ENCODE assay signal across 6 cellular contexts in the genomic region with DNA sequence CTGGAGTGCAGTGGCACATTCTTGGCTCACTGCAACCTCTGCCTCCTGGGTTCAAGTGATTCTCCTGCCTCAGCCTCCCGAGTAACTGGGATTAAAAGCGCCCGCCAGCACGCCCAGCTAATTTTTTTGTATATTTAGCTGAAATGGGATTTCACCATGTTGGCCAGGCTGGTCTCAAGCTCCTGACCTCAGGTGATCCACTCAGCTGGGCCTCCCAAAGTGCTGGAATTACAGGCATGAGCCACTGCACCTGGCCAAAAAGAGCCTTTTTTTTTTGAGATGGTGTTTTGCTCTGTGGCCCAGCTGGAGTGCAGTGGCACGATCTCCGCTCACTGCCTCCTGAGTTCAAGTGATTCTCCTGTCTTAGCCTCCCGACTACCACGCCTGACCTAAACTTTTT. TPM values are rescaled to one million over a fixed set of nuclear protein-coding genes. Genes with fewer than 3 reads are reported as not detected.
A peak's percentile ranks its signal among the peaks of the same experiment; 100 is the strongest.
DNase-seq lines count a peak whose midpoint lies in the region; ATAC-seq and TF ChIP-seq lines count a peak whose summit lies in the region.
"Not testable (repeated sequence)": the region's sequence is repeated elsewhere in the genome, so short reads cannot be mapped to it uniquely, and the experiment has no call there.

No MANE protein-coding gene starts in this region.

- H4K8ac ChIP-seq in IMR-90 (ENCODE audit: low read depth in 2 of 2, low read length in 2 of 2), result not testable (repeated sequence)

- H3K9ac ChIP-seq in IMR-90 (ENCODE audit: low read depth, low read length); skeletal muscle tissue (ENCODE audit: low read depth in 1 of 3, low read length in 3 of 3): not testable (repeated sequence)

- H2AFZ ChIP-seq in IMR-90 (replicated peaks; ENCODE audit: low read length, poor library complexity), result not testable (repeated sequence)

- not testable (repeated sequence) for H3K56ac ChIP-seq in IMR-90 (ENCODE audit: extremely low read depth, insufficient read depth, low read length)

- not testable (repeated sequence) for H3K4me1 ChIP-seq in IMR-90 (ENCODE audit: control insufficient read depth, insufficient read depth, low read length)
- H3K4me1 ChIP-seq in psoas muscle, result peaks cover 42% of the 10 kb centered on the region
- peaks cover 18 to 30% (median 19%) of the 10 kb centered on the region in 3 donors for H3K4me1 ChIP-seq in skeletal muscle tissue (ENCODE audit: control insufficient read depth in 3 of 3, insufficient read depth in 3 of 3, low read length in 3 of 3)

- not testable (repeated sequence) for H3K4me2 ChIP-seq in IMR-90 (ENCODE audit: low read depth, low read length)

- H4K5ac ChIP-seq in IMR-90 (ENCODE audit: low read depth, low read length), result not testable (repeated sequence)

- not testable (repeated sequence) for H3K9me1 ChIP-seq in IMR-90 (ENCODE audit: insufficient read depth, low read length)

- H3K14ac ChIP-seq in IMR-90 (replicated peaks; ENCODE audit: low read depth, low read length), result not testable (repeated sequence)

- not testable (repeated sequence) for H3K9me3 ChIP-seq in IMR-90 (ENCODE audit: control insufficient read depth, insufficient read depth, low read length); psoas muscle; skeletal muscle tissue (ENCODE audit: control insufficient read depth in 3 of 3, low read length in 3 of 3)

- dilution Hi-C loops in IMR-90 (cut with HindIII; ENCODE audit: low sequenced_read_pairs, unreplicated experiment), result not testable (repeated sequence)

- H3K9me3 Mint-ChIP-seq in activated T-cell treated with anti-CD3 and anti-CD28 coated beads, Interleukin-2, amount 50 U/mL, for 72 hours; MCF 10A (ENCODE audit: unreplicated experiment); osteocyte (ENCODE audit: unreplicated experiment): not testable (repeated sequence)

- H2BK15ac ChIP-seq in IMR-90 (ENCODE audit: low read depth, low read length), result not testable (repeated sequence)

- H3K27ac ChIP-seq in IMR-90 (ENCODE audit: insufficient read depth, low read length), result not testable (repeated sequence)
- peak overlapping the region; percentile 98 for H3K27ac ChIP-seq in psoas muscle
- peak overlapping the region; percentile 61 for H3K27ac ChIP-seq in skeletal muscle tissue (ENCODE audit: low read depth, low read length)

- H3K27me3 Mint-ChIP-seq in activated T-cell treated with anti-CD3 and anti-CD28 coated beads, Interleukin-2, amount 50 U/mL, for 72 hours (ENCODE audit: low read depth); MCF 10A (ENCODE audit: insufficient read depth, unreplicated experiment); osteocyte (ENCODE audit: unreplicated experiment): not testable (repeated sequence)

- intact Hi-C loops in IMR-90 (cut with micrococcal nuclease), result loop anchor here (10.0 kb wide), 1 partner anchor 288 kb away; no protein-coding TSS in a partner anchor
- intact Hi-C loops in MCF 10A (cut with micrococcal nuclease), result not testable (repeated sequence)
- intact Hi-C loops in psoas muscle (cut with DNase I), result loop anchor here (5.0 to 10.0 kb wide), 3 partner anchors 75 to 288 kb away; no protein-coding TSS in a partner anchor

- WGBS in IMR-90 (ENCODE audit: extremely low coverage in 2 of 2, insufficient read length in 1 of 2), 2 experiments, result no CpG with 5 or more reads among the region's 8 CpGs
- 74 to 86% (median 85%) methylated on average over 8 of the region's 8 CpGs for WGBS in psoas muscle, 3 donors

- H3K4ac ChIP-seq in IMR-90 (ENCODE audit: low read depth, low read length), result peak overlapping the region; percentile 32; the same call in 1 of the 2 replicates

- not testable (repeated sequence) for H3K18ac ChIP-seq in IMR-90 (ENCODE audit: low read depth, low read length)

- H4K91ac ChIP-seq in IMR-90 (ENCODE audit: insufficient read depth, low read depth, low read length), result not testable (repeated sequence)

- H3K4me3 ChIP-seq in IMR-90 (ENCODE audit: insufficient read depth, low read depth, low read length); psoas muscle; skeletal muscle tissue (ENCODE audit: low read length in 3 of 3): not testable (repeated sequence)

- not testable (repeated sequence) for BruUV-seq in IMR-90 (replicated peaks; lab: Mats Ljungman, UMichigan); MCF 10A (replicated peaks; lab: Mats Ljungman, UMichigan)

- H2BK120ac ChIP-seq in IMR-90 (ENCODE audit: low read depth, low read length), result not testable (repeated sequence)

- not testable (repeated sequence) for H3K4me1 Mint-ChIP-seq in activated T-cell treated with anti-CD3 and anti-CD28 coated beads, Interleukin-2, amount 50 U/mL, for 72 hours (ENCODE audit: low read depth)
- H3K4me1 Mint-ChIP-seq in MCF 10A (ENCODE audit: insufficient read depth, unreplicated experiment) (peaks cover 17% of the 10 kb centered on the region), osteocyte (ENCODE audit: unreplicated experiment) (peaks cover 41% of the 10 kb centered on the region)

- not testable (repeated sequence) for DNase-seq in IMR-90; activated T-cell treated with anti-CD3 and anti-CD28 coated beads, Interleukin-2, amount 50 U/mL, for 72 hours; MCF 10A (ENCODE audit: unreplicated experiment); osteocyte (ENCODE audit: extremely low spot score, unreplicated experiment); psoas muscle

- H3K27me3 ChIP-seq in IMR-90 (ENCODE audit: control insufficient read depth, insufficient read depth, low read length); psoas muscle (ENCODE audit: insufficient read depth in 3 of 3, low read length in 2 of 3); skeletal muscle tissue (ENCODE audit: control insufficient read depth in 3 of 3, insufficient read depth in 3 of 3, low read length in 3 of 3): not testable (repeated sequence)

- H3K36me3 ChIP-seq in IMR-90 (ENCODE audit: control insufficient read depth, insufficient read depth, low read length); psoas muscle (ENCODE audit: insufficient read depth in 1 of 2, low read depth in 1 of 2); skeletal muscle tissue (ENCODE audit: control insufficient read depth in 3 of 3, insufficient read depth in 3 of 3, low read length in 3 of 3): not testable (repeated sequence)

- POLR2A ChIA-PET in IMR-90 (lab: Charles Lee; ENCODE audit: unreplicated experiment) (interaction anchor here (0.9 kb wide), 1 partner anchor 61 kb away, joined by 5 read pairs; no protein-coding TSS in a partner anchor), MCF 10A (lab: Yijun Ruan, JAX) (interaction anchor here (0.7 to 4.1 kb wide), 5 partner anchors 7 to 287 kb away, joined by 3 to 42 read pairs (median 5); partner anchors contain the start of gene MIGA1)

- not testable (repeated sequence) for H2AK9ac ChIP-seq in IMR-90 (replicated peaks; ENCODE audit: low read depth, low read length, poor library complexity)

- TF ChIP-seq POLR2A in IMR-90 (IDR thresholded peaks at IDR 0.05; ENCODE audit: low read depth, low read length), result not testable (repeated sequence)

- peaks cover 6 to 48% of the 10 kb centered on the region in 2 experiments for H3K79me1 ChIP-seq in IMR-90 (ENCODE audit: low read depth in 1 of 2, low read length in 2 of 2)

- H2BK5ac ChIP-seq in IMR-90 (ENCODE audit: low read depth, low read length, poor library complexity, severe bottlenecking), result not testable (repeated sequence)

- TF ChIP-seq RAD21 in IMR-90 (IDR thresholded peaks at IDR 0.05; ENCODE audit: low read length), result not testable (repeated sequence)

- H3K36me3 Mint-ChIP-seq in activated T-cell treated with anti-CD3 and anti-CD28 coated beads, Interleukin-2, amount 50 U/mL, for 72 hours (ENCODE audit: insufficient read depth in 2 of 2), result peaks cover 2 to 11% of the 10 kb centered on the region in 2 donors
- H3K36me3 Mint-ChIP-seq in MCF 10A (ENCODE audit: insufficient read depth, unreplicated experiment), result peaks cover 25% of the 10 kb centered on the region
- peaks cover 20% of the 10 kb centered on the region for H3K36me3 Mint-ChIP-seq in osteocyte (ENCODE audit: unreplicated experiment)

- H3K23ac ChIP-seq in IMR-90 (ENCODE audit: low read depth, low read length), result not testable (repeated sequence)

- not testable (repeated sequence) for TF ChIP-seq CTCF in IMR-90 (conservative IDR thresholded peaks at IDR 0.05; ENCODE audit: low read depth, low read length); MCF 10A (IDR thresholded peaks at IDR 0.05; ENCODE audit: unreplicated experiment); osteocyte (IDR thresholded peaks at IDR 0.05); psoas muscle (IDR thresholded peaks at IDR 0.05)

- H3K27ac Mint-ChIP-seq in activated T-cell treated with anti-CD3 and anti-CD28 coated beads, Interleukin-2, amount 50 U/mL, for 72 hours, result peak overlapping the region; percentile 54
- H3K27ac Mint-ChIP-seq in MCF 10A (ENCODE audit: low read depth, unreplicated experiment) (peak overlapping the region; percentile 90), osteocyte (ENCODE audit: unreplicated experiment) (peak overlapping the region; percentile 31)

- in situ Hi-C loops in IMR-90 (cut with MboI; ENCODE audit: low sequenced_read_pairs), result not testable (repeated sequence)

- CTCF ChIA-PET in IMR-90 (lab: Yijun Ruan, JAX), result not testable (repeated sequence)
- CTCF ChIA-PET in MCF 10A (lab: Yijun Ruan, JAX), result interaction anchor here (0.6 to 4.4 kb wide), 8 partner anchors 8 to 288 kb away, joined by 3 to 24 read pairs (median 6); no protein-coding TSS in a partner anchor

- not testable (repeated sequence) for H4K20me1 ChIP-seq in IMR-90 (ENCODE audit: insufficient read depth, low read length)

- not testable (repeated sequence) for H2AK5ac ChIP-seq in IMR-90 (ENCODE audit: low read depth, low read length)

- not testable (repeated sequence) for H3K4me3 Mint-ChIP-seq in activated T-cell treated with anti-CD3 and anti-CD28 coated beads, Interleukin-2, amount 50 U/mL, for 72 hours; MCF 10A (ENCODE audit: unreplicated experiment); osteocyte (ENCODE audit: unreplicated experiment)

- ATAC-seq in IMR-90 (ENCODE audit: low read depth); activated T-cell treated with anti-CD3 and anti-CD28 coated beads, Interleukin-2, amount 50 U/mL, for 72 hours (replicated peaks in 1 of 2); psoas muscle: not testable (repeated sequence)

- not testable (repeated sequence) for H2BK20ac ChIP-seq in IMR-90 (ENCODE audit: low read depth, low read length)

RNA-seq across cellular contexts. Expression of gene MIGA1, which starts 47.4 kb away (rescaled TPM):
- total RNA-seq in IMR-90 (2012; rRNA removed) (16.3 and 21.4 TPM in 2 replicates), MCF 10A (2022) (13.2 and 19.9 TPM in 2 replicates), osteocyte (17.8 and 18.5 TPM in 2 replicates), psoas muscle (10 to 100 TPM; 11.2 to 17.0 (median 14.0) TPM), skeletal muscle tissue (19.8 TPM)
- polyA plus RNA-seq in IMR-90 (2012; rRNA removed) (3.9 and 5.7 TPM in 2 replicates), psoas muscle (10 to 100 TPM in 1 of 3 donors, 1 to 10 TPM in 2; 5.0 to 19.3 (median 5.4) TPM)
- polyA plus RNA-seq in IMR-90 (2012; cell fraction: cytosol; rRNA removed), result 0.84 and 1.6 TPM in 2 replicates
- 0.77 and 4.0 TPM in 2 replicates for polyA plus RNA-seq in IMR-90 (2012; cell fraction: nucleus; rRNA removed; ENCODE audit: low replicate concordance)
- total RNA-seq in activated T-cell treated with anti-CD3 and anti-CD28 coated beads, Interleukin-2, amount 50 U/mL, for 72 hours, result 10 to 100 TPM; 11.9 to 12.4 TPM

Comparison
In these comparisons a context has a peak if more than half of its experiments do, and no peak if none do; other contexts are left out.
1. H3K27ac Mint-ChIP-seq: peak in every context shown above with its lines; median percentile 90 in MCF 10A; 54 in activated T-cell treated with anti-CD3 and anti-CD28 coated beads, Interleukin-2, amount 50 U/mL, for 72 hours; 31 in osteocyte.